ENCODE assay signal across 13 cellular contexts in the genomic region with DNA sequence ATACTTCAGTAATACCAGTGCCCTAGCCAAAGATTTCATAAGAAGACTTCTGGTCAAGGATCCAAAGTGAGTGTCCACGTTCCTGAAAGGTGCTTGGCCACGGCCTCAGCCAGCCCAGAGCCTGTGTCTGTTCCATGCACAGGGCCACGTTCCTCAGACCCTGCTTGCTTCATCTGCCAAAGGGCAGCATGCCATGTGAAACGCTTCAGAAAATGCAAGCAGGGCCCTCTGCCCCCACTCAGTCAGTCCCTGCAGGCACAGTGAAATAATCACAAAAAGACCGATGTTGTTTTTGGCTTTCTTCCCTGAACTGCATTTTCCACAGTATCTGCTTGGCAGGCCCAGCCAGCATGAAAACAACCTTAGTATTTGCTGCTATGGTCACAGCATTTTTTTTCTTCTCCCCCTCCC.
DNase-seq lines count a peak whose midpoint lies in the region; ATAC-seq and TF ChIP-seq lines count a peak whose summit lies in the region.
"Had no signal": no experiment of that assay in that cellular context is flagged by ENCODE, and none has a peak within 500 bp of the region (broad histone marks: within the 10 kb centered on the region; RNA-seq: fewer than 3 reads in every experiment).

No MANE protein-coding gene starts in this region.

- no peak for TF ChIP-seq POLR2A in sigmoid colon (IDR thresholded peaks at IDR 0.05)

- 14% methylated on average over 5 of the region's 5 CpGs for WGBS in right cardiac atrium
- WGBS in sigmoid colon, 2 donors: 65 to 74% methylated on average over 5 of the region's 5 CpGs

- peaks cover 4% of the 10 kb centered on the region for H3K4me1 ChIP-seq in right cardiac atrium (ENCODE audit: control insufficient read depth, insufficient read depth, low read length)
- H3K4me1 ChIP-seq in sigmoid colon: peaks cover 0 to 44% (median 31%) of the 10 kb centered on the region in 4 donors

- H3K9me3 ChIP-seq in right cardiac atrium (ENCODE audit: control insufficient read depth, low read length) (no peaks in the 10 kb centered on the region), sigmoid colon (no peaks in the 10 kb centered on the region)

- H3K36me3 ChIP-seq in sigmoid colon: peaks cover 0 to 23% (median 2%) of the 10 kb centered on the region in 4 donors

- no peak overlapping the region for H3K4me3 Mint-ChIP-seq in T-helper 2 cell treated with Interferon-gamma antibody and Interleukin-4, amounts not matched to agents 5 μg/mL and 100 μg/mL, for 36 hours
- no peak overlapping the region for H3K4me3 Mint-ChIP-seq in natural killer cell
- H3K4me3 Mint-ChIP-seq: activated naive CD4-positive, alpha-beta T cell treated with anti-CD3 and anti-CD28 coated beads, Interleukin-2, amount 10 ng/mL, durations not matched to agents 7 days and 5 days had no signal

- H3K27me3 Mint-ChIP-seq in T-helper 2 cell treated with Interferon-gamma antibody and Interleukin-4, amounts not matched to agents 5 μg/mL and 100 μg/mL, for 36 hours (ENCODE audit: low read depth): no peaks in the 10 kb centered on the region
- H3K27me3 Mint-ChIP-seq in natural killer cell (ENCODE audit: low read depth in 2 of 2): no peaks in the 10 kb centered on the region

- DNase-seq in LHCN-M2 (ENCODE audit: low read depth): peak; percentile 42
- peak; percentile 86 for DNase-seq in astrocyte of the cerebellum (ENCODE audit: low read depth)
- DNase-seq in right cardiac atrium: peak; percentile 45 to 84 (median 79)
- no peak for DNase-seq in sigmoid colon
- DNase-seq in T-helper 2 cell treated with Interferon-gamma antibody and Interleukin-4, amounts not matched to agents 5 μg/mL and 100 μg/mL, for 36 hours (ENCODE audit: low spot score): no peak
- no peak for DNase-seq in OCI-M1 (lab: John Stamatoyannopoulos, UW)
- DNase-seq in natural killer cell: no peak
- DNase-seq: activated CD4-positive, alpha-beta T cell treated with anti-CD3 and anti-CD28 coated beads for 1 hour; activated naive CD4-positive, alpha-beta T cell treated with anti-CD3 and anti-CD28 coated beads, Interleukin-2, amount 10 ng/mL, durations not matched to agents 7 days and 5 days; DMS79 treated with DMSO at 0.1 percent for 48 hours; stimulated activated naive CD8-positive, alpha-beta T cell treated with anti-CD3 and anti-CD28 coated beads, Interleukin-15, Interleukin-2, amounts not matched to agents 100 U/mL and 50 U/mL, for 24 hours had no signal

- no peaks in the 10 kb centered on the region for H3K36me3 Mint-ChIP-seq in T-helper 2 cell treated with Interferon-gamma antibody and Interleukin-4, amounts not matched to agents 5 μg/mL and 100 μg/mL, for 36 hours (ENCODE audit: low read depth)
- H3K36me3 Mint-ChIP-seq in natural killer cell: no peaks in the 10 kb centered on the region
- H3K36me3 Mint-ChIP-seq: activated naive CD4-positive, alpha-beta T cell treated with anti-CD3 and anti-CD28 coated beads, Interleukin-2, amount 10 ng/mL, durations not matched to agents 7 days and 5 days had no signal

- H3K27ac ChIP-seq in right cardiac atrium (ENCODE audit: low read length): no peak overlapping the region
- peak overlapping the region; percentile 49 to 72 (median 62) for H3K27ac ChIP-seq in sigmoid colon

- peaks cover 6% of the 10 kb centered on the region for H3K4me1 Mint-ChIP-seq in T-helper 2 cell treated with Interferon-gamma antibody and Interleukin-4, amounts not matched to agents 5 μg/mL and 100 μg/mL, for 36 hours (ENCODE audit: low read depth)
- H3K4me1 Mint-ChIP-seq in natural killer cell: peaks cover 0 to 7% of the 10 kb centered on the region in 2 donors

- ATAC-seq in right cardiac atrium (peak; percentile 74 to 81), HG02840 (IDR thresholded peaks at IDR 0.05; ENCODE audit: low FRiP score, unreplicated experiment) (no peak), natural killer cell (no peak)
- ATAC-seq: Panc1; stimulated activated naive CD8-positive, alpha-beta T cell treated with anti-CD3 and anti-CD28 coated beads, Interleukin-15, Interleukin-2, amounts not matched to agents 100 U/mL and 50 U/mL, for 24 hours had no signal

- H3K27ac Mint-ChIP-seq in T-helper 2 cell treated with Interferon-gamma antibody and Interleukin-4, amounts not matched to agents 5 μg/mL and 100 μg/mL, for 36 hours: no peak overlapping the region
- H3K27ac Mint-ChIP-seq in natural killer cell: no peak overlapping the region
- H3K27ac Mint-ChIP-seq: activated naive CD4-positive, alpha-beta T cell treated with anti-CD3 and anti-CD28 coated beads, Interleukin-2, amount 10 ng/mL, durations not matched to agents 7 days and 5 days had no signal

- no peaks in the 10 kb centered on the region for H3K27me3 ChIP-seq in right cardiac atrium (ENCODE audit: control insufficient read depth, insufficient read depth)
- H3K27me3 ChIP-seq in sigmoid colon: no peaks in the 10 kb centered on the region

- H3K4me3 ChIP-seq in astrocyte of the cerebellum (ENCODE audit: low read depth, low read length) (no peak overlapping the region), right cardiac atrium (ENCODE audit: low read length) (no peak overlapping the region), sigmoid colon (no peak overlapping the region)

- no peaks in the 10 kb centered on the region for H3K9me3 Mint-ChIP-seq in T-helper 2 cell treated with Interferon-gamma antibody and Interleukin-4, amounts not matched to agents 5 μg/mL and 100 μg/mL, for 36 hours
- no peaks in the 10 kb centered on the region for H3K9me3 Mint-ChIP-seq in natural killer cell
- H3K9me3 Mint-ChIP-seq: activated naive CD4-positive, alpha-beta T cell treated with anti-CD3 and anti-CD28 coated beads, Interleukin-2, amount 10 ng/mL, durations not matched to agents 7 days and 5 days had no signal

- no peak for TF ChIP-seq EP300 in sigmoid colon (IDR thresholded peaks at IDR 0.05)

- TF ChIP-seq CTCF in astrocyte of the cerebellum (IDR thresholded peaks at IDR 0.05; ENCODE audit: low read depth, low read length, missing control alignments) (no peak), sigmoid colon (IDR thresholded peaks at IDR 0.05) (no peak), natural killer cell (IDR thresholded peaks at IDR 0.05) (no peak)

- in situ Hi-C loops in astrocyte of the cerebellum (cut with HindIII; ENCODE audit: low sequenced_read_pairs): no loop called here

- intact Hi-C loops in right cardiac atrium (cut with DNase I) (no loop called here), sigmoid colon (cut with DNase I) (no loop called here), natural killer cell (cut with micrococcal nuclease) (no loop called here)

Comparison
In these comparisons a context has a peak if more than half of its experiments do, and no peak if none do; other contexts are left out.
1. DNase-seq: peak in LHCN-M2 (single experiment), astrocyte of the cerebellum (single experiment) and right cardiac atrium (3 of 3); none in sigmoid colon (single experiment), T-helper 2 cell treated with Interferon-gamma antibody and Interleukin-4, amounts not matched to agents 5 μg/mL and 100 μg/mL, for 36 hours (single experiment), OCI-M1 (single experiment) and natural killer cell (single experiment).
2. ATAC-seq: peak in right cardiac atrium (2 of 2); none in HG02840 (single experiment) and natural killer cell (0 of 3).